1 cellular context compared by ENCODE assay signal in genomic region chr11:47726878-47727514, GRCh38.
TF ChIP-seq lines count a peak whose summit lies in the region.

No MANE protein-coding gene starts in this region.

TF ChIP-seq in GM12878, 131 proteins besides CTCF, POLR2A, EP300 and RAD21:
- TF ChIP-seq, protein P1, sequence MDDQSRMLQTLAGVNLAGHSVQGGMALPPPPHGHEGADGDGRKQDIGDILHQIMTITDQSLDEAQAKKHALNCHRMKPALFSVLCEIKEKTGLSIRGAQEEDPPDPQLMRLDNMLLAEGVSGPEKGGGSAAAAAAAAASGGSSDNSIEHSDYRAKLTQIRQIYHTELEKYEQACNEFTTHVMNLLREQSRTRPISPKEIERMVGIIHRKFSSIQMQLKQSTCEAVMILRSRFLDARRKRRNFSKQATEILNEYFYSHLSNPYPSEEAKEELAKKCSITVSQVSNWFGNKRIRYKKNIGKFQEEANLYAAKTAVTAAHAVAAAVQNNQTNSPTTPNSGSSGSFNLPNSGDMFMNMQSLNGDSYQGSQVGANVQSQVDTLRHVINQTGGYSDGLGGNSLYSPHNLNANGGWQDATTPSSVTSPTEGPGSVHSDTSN (IDR thresholded peaks at IDR 0.05; ENCODE audit: insufficient replicate concordance, low read depth, low read length), result no peak
- TF ChIP-seq PML (IDR thresholded peaks at IDR 0.05; ENCODE audit: low read length), result peak; percentile 10; the same call in 1 of the 2 replicates
